ENCODE assay signal across 1 cellular context in genomic region chr6:169556758-169557505, GRCh38.
A peak's percentile ranks its signal among the peaks of the same experiment; 100 is the strongest.
TF ChIP-seq lines count a peak whose summit lies in the region.

No MANE protein-coding gene starts in this region.

TF ChIP-seq in GM12878, 131 proteins besides CTCF, POLR2A, EP300 and RAD21 (continued from another document and continues in another):
- TF ChIP-seq ZBTB33 (IDR thresholded peaks at IDR 0.05) = no peak
- TF ChIP-seq JUNB (IDR thresholded peaks at IDR 0.05) = peak; percentile 30; the same call in 1 of the 2 replicates
- peak; percentile 69; the same call in 1 of the 2 replicates for TF ChIP-seq PAX5 (IDR thresholded peaks at IDR 0.05; ENCODE audit: borderline replicate concordance, low read depth, low read length)
- no peak for TF ChIP-seq CUX1 (IDR thresholded peaks at IDR 0.05; ENCODE audit: insufficient replicate concordance, low read depth, low read length)
- TF ChIP-seq TCF12 (IDR thresholded peaks at IDR 0.05; ENCODE audit: low read depth, low read length) = 0 out of 2 replicates have a peak, but pooled peaks have one; percentile 18
- TF ChIP-seq BCLAF1 (IDR thresholded peaks at IDR 0.05) = no peak
- TF ChIP-seq CREB1 (IDR thresholded peaks at IDR 0.05; ENCODE audit: low read depth) = peak; percentile 67
- TF ChIP-seq IKZF1 (conservative IDR thresholded peaks at IDR 0.05) = no peak
- TF ChIP-seq TCF7 (IDR thresholded peaks at IDR 0.05; ENCODE audit: borderline replicate concordance) = peak; percentile 40; the same call in 1 of the 2 replicates
- TF ChIP-seq KDM1A (IDR thresholded peaks at IDR 0.05; ENCODE audit: borderline replicate concordance) = no peak
- no peak for TF ChIP-seq RAD51 (IDR thresholded peaks at IDR 0.05)
- no peak; the same call in 1 of the 2 replicates for TF ChIP-seq MTA3 (IDR thresholded peaks at IDR 0.05; ENCODE audit: borderline replicate concordance, low read length)
- no peak for TF ChIP-seq HSF1 (IDR thresholded peaks at IDR 0.05; ENCODE audit: low read depth, low read length)
- TF ChIP-seq PBX3 (IDR thresholded peaks at IDR 0.05; ENCODE audit: insufficient replicate concordance, low read depth, low read length) = no peak
- TF ChIP-seq SUPT20H (IDR thresholded peaks at IDR 0.05; ENCODE audit: borderline replicate concordance, control insufficient read depth, low read depth, low read length) = no peak
- TF ChIP-seq SUZ12 (IDR thresholded peaks at IDR 0.05; ENCODE audit: unreplicated experiment) = no peak
- no peak for TF ChIP-seq ZNF592 (IDR thresholded peaks at IDR 0.05)
- no peak for TF ChIP-seq TBL1XR1 (IDR thresholded peaks at IDR 0.05; ENCODE audit: low read depth, low read length)
- TF ChIP-seq SIX5 (IDR thresholded peaks at IDR 0.05; ENCODE audit: low read depth, low read length, severe bottlenecking) = no peak
- no peak for TF ChIP-seq TARDBP (IDR thresholded peaks at IDR 0.05; ENCODE audit: borderline replicate concordance)
- no peak for TF ChIP-seq PML (IDR thresholded peaks at IDR 0.05; ENCODE audit: low read length)
- TF ChIP-seq RELA (IDR thresholded peaks at IDR 0.05; ENCODE audit: borderline replicate concordance, partially characterized antibody) = no peak
- TF ChIP-seq SP1 (IDR thresholded peaks at IDR 0.05; ENCODE audit: low read depth, low read length) = peak; percentile 28
- peak; percentile 88 for TF ChIP-seq CBFB (IDR thresholded peaks at IDR 0.05; ENCODE audit: low read depth)
- TF ChIP-seq ZBTB4 (CRISPR knock-in tag; IDR thresholded peaks at IDR 0.05) = no peak
- no peak for TF ChIP-seq ATF2 (IDR thresholded peaks at IDR 0.05; ENCODE audit: low read length)
- no peak for TF ChIP-seq E4F1 (IDR thresholded peaks at IDR 0.05; ENCODE audit: borderline replicate concordance, partially characterized antibody)
- TF ChIP-seq MYB (IDR thresholded peaks at IDR 0.05; ENCODE audit: borderline replicate concordance, low read depth, low read length) = peak; percentile 65; the same call in 1 of the 2 replicates
- TF ChIP-seq MEF2B (IDR thresholded peaks at IDR 0.05; ENCODE audit: partially characterized antibody, poor library complexity, severe bottlenecking) = peak; percentile 22
